ENCODE assay signal across 14 cellular contexts in the genomic region with DNA sequence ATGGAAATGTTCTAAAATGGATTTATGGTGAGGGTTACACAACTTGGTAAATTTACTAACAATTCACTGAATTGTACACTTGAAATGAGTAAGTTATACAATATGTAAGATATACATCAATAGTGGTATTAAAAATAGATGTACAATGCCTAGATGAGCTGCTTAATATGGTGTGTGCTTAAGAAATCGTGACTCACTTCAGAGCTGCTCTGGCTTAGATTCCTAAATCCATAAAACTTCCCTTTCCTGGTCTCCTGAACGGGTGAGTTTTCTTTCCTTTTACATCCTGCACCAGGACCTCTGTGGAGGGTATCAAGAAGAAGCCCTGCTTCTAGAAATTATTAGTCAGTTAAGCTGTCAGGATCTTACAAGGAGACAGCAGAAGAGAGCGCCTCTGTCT.
"Had no signal": no experiment of that assay in that cellular context is flagged by ENCODE, and none has a peak within 500 bp of the region (broad histone marks: within the 10 kb centered on the region; RNA-seq: fewer than 3 reads in every experiment).

No MANE protein-coding gene starts in this region.

- H3K4me1 Mint-ChIP-seq: activated CD4-positive, alpha-beta T cell treated with anti-CD3 and anti-CD28 coated beads for 36 hours; activated naive CD8-positive, alpha-beta T cell treated with anti-CD3 and anti-CD28 coated beads, Interleukin-2, amount 10 ng/mL, durations not matched to agents 7 days and 5 days; stimulated activated naive CD8-positive, alpha-beta T cell treated with anti-CD3 and anti-CD28 coated beads, Interleukin-15, amount 100 ng/mL, for 72 hours had no signal

- H3K4me1 ChIP-seq: ascending aorta, sigmoid colon, uterus had no signal

- DNase-seq: activated CD4-positive, alpha-beta T cell treated with anti-CD3 and anti-CD28 coated beads for 36 hours; activated CD8-positive, alpha-beta T cell treated with anti-CD3 and anti-CD28 coated beads, Interleukin-2, amount 10 ng/mL, durations not matched to agents 7 days and 5 days; caudate nucleus; effector CD8-positive, alpha-beta T cell; left colon; stimulated activated CD4-positive, alpha-beta T cell treated with anti-CD3 and anti-CD28 coated beads, Interleukin-4, amount 100 ng/mL, for 24 hours; stimulated activated naive CD8-positive, alpha-beta T cell treated with anti-CD3 and anti-CD28 coated beads, Interleukin-15, amount 100 ng/mL, for 72 hours; uterus had no signal

- H3K4me3 ChIP-seq: ascending aorta, coronary artery, sigmoid colon, uterus had no signal

- H3K9me3 ChIP-seq: ascending aorta, sigmoid colon, uterus had no signal

- H3K27me3 ChIP-seq: ascending aorta, sigmoid colon, uterus had no signal

- H3K36me3 Mint-ChIP-seq: activated naive CD8-positive, alpha-beta T cell treated with anti-CD3 and anti-CD28 coated beads, Interleukin-2, amount 10 ng/mL, durations not matched to agents 7 days and 5 days; natural killer cell treated with Interleukin-12 subunit alpha and Interleukin-12 subunit beta and Interleukin-15 and Interleukin-18, amount 100 ng/mL, for 72 hours had no signal

- H3K4me3 Mint-ChIP-seq: activated CD4-positive, alpha-beta T cell treated with anti-CD3 and anti-CD28 coated beads for 36 hours; activated CD8-positive, alpha-beta T cell treated with anti-CD3 and anti-CD28 coated beads, Interleukin-2, amount 10 ng/mL, durations not matched to agents 7 days and 5 days; activated naive CD8-positive, alpha-beta T cell treated with anti-CD3 and anti-CD28 coated beads, Interleukin-2, amount 10 ng/mL, durations not matched to agents 7 days and 5 days; natural killer cell treated with Interleukin-12 subunit alpha and Interleukin-12 subunit beta and Interleukin-15 and Interleukin-18, amount 100 ng/mL, for 72 hours; stimulated activated naive CD8-positive, alpha-beta T cell treated with anti-CD3 and anti-CD28 coated beads, Interleukin-15, amount 100 ng/mL, for 72 hours had no signal

- ATAC-seq: activated CD4-positive, alpha-beta T cell treated with anti-CD3 and anti-CD28 coated beads for 36 hours; activated CD8-positive, alpha-beta T cell treated with anti-CD3 and anti-CD28 coated beads, Interleukin-2, amount 10 ng/mL, durations not matched to agents 7 days and 5 days; natural killer cell treated with Interleukin-12 subunit alpha and Interleukin-12 subunit beta and Interleukin-15 and Interleukin-18, amount 100 ng/mL, for 72 hours; stimulated activated naive CD8-positive, alpha-beta T cell treated with anti-CD3 and anti-CD28 coated beads, Interleukin-15, amount 100 ng/mL, for 72 hours had no signal

- H3K9me3 Mint-ChIP-seq: activated naive CD8-positive, alpha-beta T cell treated with anti-CD3 and anti-CD28 coated beads, Interleukin-2, amount 10 ng/mL, durations not matched to agents 7 days and 5 days; natural killer cell treated with Interleukin-12 subunit alpha and Interleukin-12 subunit beta and Interleukin-15 and Interleukin-18, amount 100 ng/mL, for 72 hours; stimulated activated naive CD8-positive, alpha-beta T cell treated with anti-CD3 and anti-CD28 coated beads, Interleukin-15, amount 100 ng/mL, for 72 hours had no signal

- H3K27ac Mint-ChIP-seq: activated CD4-positive, alpha-beta T cell treated with anti-CD3 and anti-CD28 coated beads for 36 hours; activated CD8-positive, alpha-beta T cell treated with anti-CD3 and anti-CD28 coated beads, Interleukin-2, amount 10 ng/mL, durations not matched to agents 7 days and 5 days; activated naive CD8-positive, alpha-beta T cell treated with anti-CD3 and anti-CD28 coated beads, Interleukin-2, amount 10 ng/mL, durations not matched to agents 7 days and 5 days; natural killer cell treated with Interleukin-12 subunit alpha and Interleukin-12 subunit beta and Interleukin-15 and Interleukin-18, amount 100 ng/mL, for 72 hours; stimulated activated naive CD8-positive, alpha-beta T cell treated with anti-CD3 and anti-CD28 coated beads, Interleukin-15, amount 100 ng/mL, for 72 hours had no signal

- H3K36me3 ChIP-seq: ascending aorta, sigmoid colon, uterus had no signal

- H3K27ac ChIP-seq: ascending aorta, coronary artery, epithelial cell of prostate, sigmoid colon, uterus had no signal
